Comparison of ENCODE assay signal across 1 cellular context in genomic region chr20:4102381-4102780, GRCh38.
TF ChIP-seq lines count a peak whose summit lies in the region.

No MANE protein-coding gene starts in this region.

TF ChIP-seq in SK-N-SH treated with all-trans-retinoic acid at 6 μM for 48 hours, 23 proteins besides CTCF, POLR2A, EP300 and RAD21 (continued from another document):
- no peak for TF ChIP-seq POU6F1 (CRISPR knock-in tag; IDR thresholded peaks at IDR 0.05; ENCODE audit: borderline replicate concordance, low read depth)
- TF ChIP-seq OSR1 (CRISPR knock-in tag; IDR thresholded peaks at IDR 0.05) = no peak
- no peak for TF ChIP-seq TCF4 (CRISPR knock-in tag; IDR thresholded peaks at IDR 0.05; ENCODE audit: borderline replicate concordance)
- no peak for TF ChIP-seq ARNTL (CRISPR knock-in tag; IDR thresholded peaks at IDR 0.05; ENCODE audit: borderline replicate concordance, low read depth)
- TF ChIP-seq TSHZ2 (CRISPR knock-in tag; IDR thresholded peaks at IDR 0.05) = no peak
- TF ChIP-seq BACH2 (CRISPR knock-in tag; IDR thresholded peaks at IDR 0.05; ENCODE audit: borderline replicate concordance) = no peak
- TF ChIP-seq ESRRG (CRISPR knock-in tag; IDR thresholded peaks at IDR 0.05) = no peak
